ENCODE assay signal across 12 cellular contexts in genomic region chr20:62886709-62887058, GRCh38. TPM values are rescaled to one million over a fixed set of nuclear protein-coding genes. Genes with fewer than 3 reads are reported as not detected.
DNase-seq lines count a peak whose midpoint lies in the region; ATAC-seq and TF ChIP-seq lines count a peak whose summit lies in the region.
"Had no signal": no experiment of that assay in that cellular context is flagged by ENCODE, and none has a peak within 500 bp of the region (broad histone marks: within the 10 kb centered on the region; RNA-seq: fewer than 3 reads in every experiment).

No MANE protein-coding gene starts in this region.

- 0 out of 2 replicates have a peak, but pooled peaks cover 4% of the 10 kb centered on the region for H4K20me1 ChIP-seq in SK-N-SH (ENCODE audit: insufficient read depth)
- H4K20me1 ChIP-seq in KMS-11 (ENCODE audit: insufficient read depth), result no peaks in the 10 kb centered on the region

- H2AFZ ChIP-seq in SK-N-SH (ENCODE audit: low read depth) (no peak overlapping the region), KMS-11 (ENCODE audit: low read depth) (no peak overlapping the region)

- TF ChIP-seq RAD21 in SK-N-SH (IDR thresholded peaks at IDR 0.05; ENCODE audit: low read length), result no peak

- H3K9ac ChIP-seq in SK-N-SH (no peak overlapping the region), KMS-11 (peak overlapping the region; percentile 45)

- CTCF ChIA-PET in SK-N-SH (lab: Yijun Ruan, JAX), result interaction anchor here (0.9 to 7.2 kb wide), 10 partner anchors 12 to 122 kb away, joined by 3 to 77 read pairs (median 4); no protein-coding TSS in a partner anchor

- no peak for DNase-seq in SK-N-SH
- DNase-seq in T-helper 17 cell, result no peak
- DNase-seq in neural crest cell (ENCODE audit: low read depth, low spot score), result no peak
- DNase-seq in NCI-H1694 (lab: John Stamatoyannopoulos, UW), result no peak
- DNase-seq in NCI-H1092 (lab: John Stamatoyannopoulos, UW), result no peak
- DNase-seq: ACHN; activated naive CD8-positive, alpha-beta T cell treated with anti-CD3 and anti-CD28 coated beads, Interleukin-2, amount 50 U/mL, for 24 hours; SIG-M5 had no signal

- POLR2A ChIA-PET in SK-N-SH (lab: Yijun Ruan, JAX), result interaction anchor here (2.2 kb wide), 1 partner anchor 11 kb away, joined by 14 read pairs; no protein-coding TSS in a partner anchor

- H3K27ac Mint-ChIP-seq in T-helper 17 cell (peak overlapping the region; percentile 32), neural crest cell (ENCODE audit: unreplicated experiment) (no peak overlapping the region)
- H3K27ac Mint-ChIP-seq: activated naive CD8-positive, alpha-beta T cell treated with anti-CD3 and anti-CD28 coated beads, Interleukin-2, amount 50 U/mL, for 24 hours had no signal

- H3K4me3 Mint-ChIP-seq in T-helper 17 cell (no peak overlapping the region), neural crest cell (peak overlapping the region; percentile 25)
- H3K4me3 Mint-ChIP-seq: activated naive CD8-positive, alpha-beta T cell treated with anti-CD3 and anti-CD28 coated beads, Interleukin-2, amount 50 U/mL, for 24 hours had no signal

- H3K36me3 ChIP-seq in SK-N-SH (replicated peaks in 1 of 2; ENCODE audit: control insufficient read depth in 1 of 2, insufficient read depth in 2 of 2, low read length in 1 of 2) (peaks cover 39 to 69% of the 10 kb centered on the region in 2 experiments), KMS-11 (ENCODE audit: insufficient read depth) (no peaks in the 10 kb centered on the region)

- peaks cover 13% of the 10 kb centered on the region for H3K4me1 Mint-ChIP-seq in T-helper 17 cell
- no peaks in the 10 kb centered on the region for H3K4me1 Mint-ChIP-seq in neural crest cell

- peaks cover 27% of the 10 kb centered on the region for H3F3A ChIP-seq in SK-N-SH (replicated peaks; ENCODE audit: insufficient read depth)

- H3K4me1 ChIP-seq in SK-N-SH (ENCODE audit: control insufficient read depth in 1 of 2, insufficient read depth in 2 of 2, low read depth in 1 of 2, low read length in 1 of 2) (peaks cover 17 to 19% of the 10 kb centered on the region in 2 experiments), KMS-11 (ENCODE audit: low read depth, poor library complexity, severe bottlenecking) (peaks cover 76% of the 10 kb centered on the region)

- H3K4me3 ChIP-seq in SK-N-SH (ENCODE audit: low read depth in 2 of 2, low read length in 1 of 2) (no peak overlapping the region), KMS-11 (IDR thresholded peaks at IDR 0.05; ENCODE audit: insufficient read depth, low read depth, low read length) (no peak overlapping the region)
- H3K4me3 ChIP-seq: skin epidermis had no signal

- ATAC-seq in SK-N-SH treated with all-trans-retinoic acid at 6 μM for 48 hours (no peak), T-helper 17 cell (no peak), HG02852 (IDR thresholded peaks at IDR 0.05; ENCODE audit: unreplicated experiment) (no peak)

- H3K27me3 Mint-ChIP-seq in T-helper 17 cell, result no peaks in the 10 kb centered on the region
- no peaks in the 10 kb centered on the region for H3K27me3 Mint-ChIP-seq in neural crest cell (ENCODE audit: low read depth)
- H3K27me3 Mint-ChIP-seq: activated naive CD8-positive, alpha-beta T cell treated with anti-CD3 and anti-CD28 coated beads, Interleukin-2, amount 50 U/mL, for 24 hours had no signal

- H3K9me3 ChIP-seq in SK-N-SH, result no peaks in the 10 kb centered on the region
- H3K9me3 ChIP-seq in T-helper 17 cell (ENCODE audit: control insufficient read depth, low read length, poor library complexity, severe bottlenecking), result no peaks in the 10 kb centered on the region

- no peaks in the 10 kb centered on the region for H3K79me2 ChIP-seq in SK-N-SH (ENCODE audit: insufficient read depth)
- no peaks in the 10 kb centered on the region for H3K79me2 ChIP-seq in KMS-11 (ENCODE audit: insufficient read depth, low read depth)

- TF ChIP-seq CTCF in SK-N-SH (IDR thresholded peaks at IDR 0.05) (no peak), KMS-11 (conservative IDR thresholded peaks at IDR 0.05; ENCODE audit: low read depth, low read length) (no peak), neural crest cell (conservative IDR thresholded peaks at IDR 0.05) (no peak)

- H3K9me3 Mint-ChIP-seq in neural crest cell, result no peaks in the 10 kb centered on the region
- H3K9me3 Mint-ChIP-seq: activated naive CD8-positive, alpha-beta T cell treated with anti-CD3 and anti-CD28 coated beads, Interleukin-2, amount 50 U/mL, for 24 hours had no signal

- 93% methylated on average over 7 of the region's 7 CpGs for WGBS in SK-N-SH (ENCODE audit: low lambda C conversion rate)

- no peaks in the 10 kb centered on the region for H3K9me2 ChIP-seq in SK-N-SH

- no peaks in the 10 kb centered on the region for H3K36me3 Mint-ChIP-seq in T-helper 17 cell (ENCODE audit: low read depth)
- H3K36me3 Mint-ChIP-seq in neural crest cell (ENCODE audit: low read depth), result peaks cover 23% of the 10 kb centered on the region

- H3K27ac ChIP-seq in SK-N-SH (ENCODE audit: low read depth in 2 of 2, low read length in 1 of 2) (peak overlapping the region; percentile 65 to 79; a peak in 2 of 4 replicates), KMS-11 (peak overlapping the region; percentile 87)
- H3K27ac ChIP-seq: skin epidermis had no signal

- H3K27me3 ChIP-seq in SK-N-SH (ENCODE audit: insufficient read depth) (no peaks in the 10 kb centered on the region), KMS-11 (ENCODE audit: insufficient read depth, low read depth) (no peaks in the 10 kb centered on the region)

- H3K4me2 ChIP-seq in SK-N-SH (peak overlapping the region; percentile 63), KMS-11 (peak overlapping the region; percentile 74)

- TF ChIP-seq EP300 in SK-N-SH (IDR thresholded peaks at IDR 0.05; ENCODE audit: borderline replicate concordance in 1 of 2, low read depth in 1 of 2, low read length in 1 of 2), result no peak

TF ChIP-seq in SK-N-SH, 30 proteins besides CTCF, POLR2A, EP300 and RAD21 (continues in another document):
- TF ChIP-seq ELF1 (IDR thresholded peaks at IDR 0.05) (no peak), MAX (IDR thresholded peaks at IDR 0.05; ENCODE audit: low read depth) (no peak), TCF12 (IDR thresholded peaks at IDR 0.05) (no peak), ZBTB33 (IDR thresholded peaks at IDR 0.05; ENCODE audit: borderline replicate concordance, low read depth) (no peak), GABPA (IDR thresholded peaks at IDR 0.05; ENCODE audit: low read depth) (no peak), FOXM1 (IDR thresholded peaks at IDR 0.05; ENCODE audit: low read depth) (no peak)

TF ChIP-seq in SK-N-SH treated with all-trans-retinoic acid at 6 μM for 48 hours, 23 proteins besides CTCF, POLR2A, EP300 and RAD21:
- TF ChIP-seq ARNTL (CRISPR knock-in tag; IDR thresholded peaks at IDR 0.05; ENCODE audit: borderline replicate concordance, low read depth), result no peak
- TF ChIP-seq ISL1 (CRISPR knock-in tag; IDR thresholded peaks at IDR 0.05), result no peak
- no peak for TF ChIP-seq OSR1 (CRISPR knock-in tag; IDR thresholded peaks at IDR 0.05)
- no peak for TF ChIP-seq RARB (CRISPR knock-in tag; IDR thresholded peaks at IDR 0.05)

RNA-seq across cellular contexts. Expression of gene TCFL5, which starts 25.1 kb away (rescaled TPM):
- polyA plus RNA-seq in SK-N-SH (2012; rRNA removed), result 10.1 and 11.2 TPM in 2 replicates
- polyA plus RNA-seq in SK-N-SH (2012; cell fraction: cytosol; rRNA removed), result 14.5 and 14.6 TPM in 2 replicates
- polyA plus RNA-seq in SK-N-SH (2012; cell fraction: nucleus; rRNA removed), result 8.8 and 12.4 TPM in 2 replicates
- total RNA-seq in T-helper 17 cell (1 to 10 TPM; 4.4 to 5.0 TPM), neural crest cell (17.5 and 17.6 TPM in 2 replicates)

RNA-seq across cellular contexts. Expression of gene DIDO1, which starts 39.6 kb away (rescaled TPM):
- 14.7 and 15.6 TPM in 2 replicates for polyA plus RNA-seq in SK-N-SH (2012; rRNA removed)
- 9.5 and 11.1 TPM in 2 replicates for polyA plus RNA-seq in SK-N-SH (2012; cell fraction: cytosol; rRNA removed)
- 59.9 and 69.2 TPM in 2 replicates for polyA plus RNA-seq in SK-N-SH (2012; cell fraction: nucleus; rRNA removed)
- 10 to 100 TPM; 58.3 to 65.7 TPM for total RNA-seq in T-helper 17 cell
- total RNA-seq in neural crest cell, result 72.0 TPM in 2 replicates

RNA-seq across cellular contexts. Expression of gene GID8, which starts 51.3 kb away (rescaled TPM):
- 18.1 and 18.7 TPM in 2 replicates for polyA plus RNA-seq in SK-N-SH (2012; rRNA removed)
- 18.8 and 19.9 TPM in 2 replicates for polyA plus RNA-seq in SK-N-SH (2012; cell fraction: cytosol; rRNA removed)
- polyA plus RNA-seq in SK-N-SH (2012; cell fraction: nucleus; rRNA removed), result 13.2 and 15.2 TPM in 2 replicates
- total RNA-seq in T-helper 17 cell (10 to 100 TPM; 33.4 to 39.9 TPM), neural crest cell (62.3 and 65.6 TPM in 2 replicates)
